ENCODE assay signal across 16 cellular contexts in genomic region chr2:209917154-209917771, GRCh38.
DNase-seq lines count a peak whose midpoint lies in the region; ATAC-seq and TF ChIP-seq lines count a peak whose summit lies in the region.
"Had no signal": no experiment of that assay in that cellular context is flagged by ENCODE, and none has a peak within 500 bp of the region (broad histone marks: within the 10 kb centered on the region; RNA-seq: fewer than 3 reads in every experiment).

No MANE protein-coding gene starts in this region.

- ATAC-seq in SK-N-SH treated with all-trans-retinoic acid at 6 μM for 48 hours = peak; percentile 85

- peak overlapping the region; percentile 52 for H3K18ac ChIP-seq in neuronal stem cell (ENCODE audit: low read length)

- H3K9ac ChIP-seq in GM23248 = no peak overlapping the region
- no peak overlapping the region for H3K9ac ChIP-seq in neuronal stem cell (ENCODE audit: low read depth, low read length, poor library complexity)

- H4K91ac ChIP-seq in neuronal stem cell (ENCODE audit: low read depth, low read length, poor library complexity) = no peak overlapping the region

- H3K4me2 ChIP-seq in GM23248 (ENCODE audit: unreplicated experiment) = no peak overlapping the region
- H3K4me2 ChIP-seq in neuronal stem cell (ENCODE audit: insufficient read depth, low read length, poor library complexity, severe bottlenecking) = no peak overlapping the region

- H3F3A ChIP-seq in GM23248 (ENCODE audit: insufficient read depth) = no peaks in the 10 kb centered on the region

- H2BK15ac ChIP-seq in neuronal stem cell (ENCODE audit: low read length) = peak overlapping the region; percentile 33

- no peak overlapping the region for H2BK120ac ChIP-seq in neuronal stem cell (ENCODE audit: low read depth, low read length)

- DNase-seq in GM23248 = peak; percentile 4
- peak in 20 of 61 donors; percentile 2 to 74 (median 25) for DNase-seq in caudate nucleus (lab: John Stamatoyannopoulos, UW)
- DNase-seq in neuronal stem cell (ENCODE audit: low spot score) = no peak
- DNase-seq in SW480 (ENCODE audit: low spot score) = no peak
- DNase-seq in Peyer's patch = no peak
- DNase-seq in NCI-H510A (lab: John Stamatoyannopoulos, UW) = no peak
- no peak for DNase-seq in DMS79 (lab: John Stamatoyannopoulos, UW)
- DNase-seq: 8988T; C1 segment of cervical spinal cord; CD4-positive, CD25-positive, alpha-beta regulatory T cell; CD8-positive, alpha-beta memory T cell; COR-L47; GDM1; H9 had no signal

- no peak overlapping the region for H2BK12ac ChIP-seq in neuronal stem cell (ENCODE audit: low read length)

- no peaks in the 10 kb centered on the region for H4K20me1 ChIP-seq in GM23248 (ENCODE audit: insufficient read depth)

- H3K27ac ChIP-seq in GM23248 (no peak overlapping the region), caudate nucleus (ENCODE audit: low read depth, low read length) (peak overlapping the region; percentile 80), neuronal stem cell (replicated peaks; ENCODE audit: low read length) (no peak overlapping the region), Peyer's patch (no peak overlapping the region)

- no peak overlapping the region for H3K23ac ChIP-seq in neuronal stem cell (ENCODE audit: low read depth, low read length, poor library complexity)

- H3K27me3 ChIP-seq in GM23248 (replicated peaks; ENCODE audit: insufficient read depth) (no peaks in the 10 kb centered on the region), neuronal stem cell (ENCODE audit: control insufficient read depth in 3 of 3, insufficient read depth in 3 of 3, low read depth in 1 of 3, low read length in 3 of 3) (no peaks in the 10 kb centered on the region), Peyer's patch (no peaks in the 10 kb centered on the region)
- H3K27me3 ChIP-seq: BE2C had no signal

- no peak overlapping the region for H2BK5ac ChIP-seq in neuronal stem cell (ENCODE audit: low read length)

- H3K9me2 ChIP-seq in GM23248 (ENCODE audit: insufficient read depth) = no peaks in the 10 kb centered on the region

- no peak overlapping the region for H3K14ac ChIP-seq in neuronal stem cell (ENCODE audit: low read length)

- H2AK5ac ChIP-seq in neuronal stem cell (ENCODE audit: low read depth, low read length) = no peak overlapping the region

- no peak for TF ChIP-seq POLR2A in Peyer's patch (IDR thresholded peaks at IDR 0.05)

- no peak overlapping the region for H3K4ac ChIP-seq in neuronal stem cell (ENCODE audit: low read length)

- H3K36me3 ChIP-seq in GM23248 (ENCODE audit: low read depth) (no peaks in the 10 kb centered on the region), neuronal stem cell (replicated peaks in 1 of 2; ENCODE audit: control insufficient read depth in 2 of 2, insufficient read depth in 2 of 2, low read length in 2 of 2) (no peaks in the 10 kb centered on the region), Peyer's patch (no peaks in the 10 kb centered on the region)
- H3K36me3 ChIP-seq: BE2C had no signal

- H3K79me1 ChIP-seq in neuronal stem cell (ENCODE audit: low read depth, low read length) = no peaks in the 10 kb centered on the region

- in situ Hi-C loops in GM23248 (cut with MboI) = no loop called here

- H3K9me3 ChIP-seq in GM23248 (ENCODE audit: low read depth) (no peaks in the 10 kb centered on the region), neuronal stem cell (replicated peaks in 1 of 2; ENCODE audit: control insufficient read depth in 2 of 2, insufficient read depth in 1 of 2, low read depth in 1 of 2, low read length in 2 of 2) (no peaks in the 10 kb centered on the region), Peyer's patch (no peaks in the 10 kb centered on the region)
- H3K9me3 ChIP-seq: BE2C had no signal

- no peak overlapping the region for H2AFZ ChIP-seq in GM23248
- no peak overlapping the region for H2AFZ ChIP-seq in neuronal stem cell (ENCODE audit: low read length)

- WGBS in GM23248 (ENCODE audit: low coverage in 1 of 2, low lambda C conversion rate in 2 of 2, missing lambda C conversion rate in 2 of 2), 2 experiments = 24 to 26% methylated on average over 2 of the region's 2 CpGs
- whole genome bisulfite sequencing in neuronal stem cell (ENCODE audit: extremely low coverage in 2 of 2, insufficient read length in 2 of 2, insufficient replicate concordance in 1 of 2), 2 donors = no CpG with 5 or more reads among the region's 2 CpGs

- no peak for TF ChIP-seq CTCF in Peyer's patch (IDR thresholded peaks at IDR 0.05)

- H3K4me1 ChIP-seq in GM23248 (ENCODE audit: insufficient read depth) = no peaks in the 10 kb centered on the region
- H3K4me1 ChIP-seq in neuronal stem cell (ENCODE audit: control insufficient read depth in 2 of 2, insufficient read depth in 1 of 2, low read depth in 1 of 2, low read length in 2 of 2) = no peaks in the 10 kb centered on the region
- H3K4me1 ChIP-seq in Peyer's patch = no peaks in the 10 kb centered on the region
- H3K4me1 ChIP-seq: BE2C had no signal

- H3K4me3 ChIP-seq in GM23248 (no peak overlapping the region), neuronal stem cell (ENCODE audit: low read length in 2 of 2) (no peak overlapping the region), Peyer's patch (no peak overlapping the region)

- H4K8ac ChIP-seq in neuronal stem cell (ENCODE audit: low read depth, low read length) = no peak overlapping the region

- H3K79me2 ChIP-seq in GM23248 (ENCODE audit: insufficient read depth) = no peaks in the 10 kb centered on the region

TF ChIP-seq in SK-N-SH treated with all-trans-retinoic acid at 6 μM for 48 hours, 23 proteins besides CTCF, POLR2A, EP300 and RAD21:
- TF ChIP-seq PPARA (CRISPR knock-in tag; IDR thresholded peaks at IDR 0.05; ENCODE audit: borderline replicate concordance) = no peak
- TF ChIP-seq ZNF565 (CRISPR knock-in tag; conservative IDR thresholded peaks at IDR 0.05; ENCODE audit: low read depth) = no peak
- no peak for TF ChIP-seq CSRNP3 (CRISPR knock-in tag; IDR thresholded peaks at IDR 0.05)
- TF ChIP-seq ZC3H10 (CRISPR knock-in tag; IDR thresholded peaks at IDR 0.05) = no peak
- no peak for TF ChIP-seq SNAI2 (CRISPR knock-in tag; IDR thresholded peaks at IDR 0.05)
- TF ChIP-seq POU6F1 (CRISPR knock-in tag; IDR thresholded peaks at IDR 0.05; ENCODE audit: borderline replicate concordance, low read depth) = no peak
- peak; percentile 53 for TF ChIP-seq ISL1 (CRISPR knock-in tag; IDR thresholded peaks at IDR 0.05)
- no peak for TF ChIP-seq ZNF8 (CRISPR knock-in tag; IDR thresholded peaks at IDR 0.05)
- no peak for TF ChIP-seq CREB5 (CRISPR knock-in tag; IDR thresholded peaks at IDR 0.05; ENCODE audit: low read depth)
TF ChIP-seq in SK-N-SH treated with all-trans-retinoic acid at 6 μM for 48 hours: peak in this region for 1.
